In the genomic region with DNA sequence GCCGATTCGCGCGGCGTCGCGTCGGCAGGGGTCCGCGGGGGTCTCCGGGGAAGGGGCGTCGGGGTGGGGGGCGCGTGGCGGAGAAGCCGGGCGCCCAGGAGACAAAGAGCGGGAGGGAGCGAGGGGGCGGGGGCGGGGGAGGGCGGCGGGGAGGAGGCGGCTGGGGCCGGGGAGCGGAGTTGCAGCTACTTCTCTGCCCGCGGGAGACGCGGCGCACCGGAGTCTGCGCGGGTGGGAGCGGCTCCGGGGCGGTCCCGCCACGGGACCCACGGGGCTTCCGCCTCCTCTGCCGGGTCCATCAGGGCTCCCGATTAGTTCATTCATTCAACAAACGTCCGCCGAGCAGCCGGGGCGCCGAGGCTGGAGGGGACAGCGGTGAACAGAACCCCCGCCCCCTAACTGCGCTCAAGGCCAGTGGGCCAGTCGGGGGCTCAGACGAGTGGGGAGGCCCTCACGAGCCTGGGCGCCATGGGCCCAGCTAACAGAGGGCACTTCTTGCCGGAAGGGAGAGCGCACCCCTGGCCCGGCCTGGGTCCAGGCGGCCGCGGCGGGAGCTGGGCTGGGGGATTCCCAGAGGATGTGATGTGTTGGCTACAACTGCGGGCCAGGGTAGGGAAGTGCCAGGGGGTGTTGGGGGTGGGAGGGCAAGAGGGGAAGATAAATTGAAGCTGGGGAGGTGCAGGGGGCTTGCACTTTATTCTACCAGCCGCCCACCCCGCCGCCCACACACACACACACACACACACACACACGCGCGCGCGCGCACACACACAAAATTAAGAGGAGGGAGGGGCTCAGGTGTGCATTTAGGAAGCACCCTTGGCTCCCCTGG, we compare ENCODE assay signal across 1 cellular context.
A peak's percentile ranks its signal among the peaks of the same experiment; 100 is the strongest.
TF ChIP-seq lines count a peak whose summit lies in the region.

TSS of gene SAMD14 (minus strand) at position 215 of the 832 bp plus-strand sequence. CDS start 5,201 bp downstream, outside the sequence.

TF ChIP-seq in HEK293, 187 proteins besides CTCF, POLR2A, EP300 and RAD21 (continued from another document):
- TF ChIP-seq ZNF341 (tag by site-specific recombination; IDR thresholded peaks at IDR 0.05; ENCODE audit: low read depth): no peak
- no peak for TF ChIP-seq ZSCAN16 (tag by site-specific recombination; IDR thresholded peaks at IDR 0.05)
- TF ChIP-seq ZNF155 (tag by site-specific recombination; IDR thresholded peaks at IDR 0.05): no peak
- no peak for TF ChIP-seq AEBP2 (tag by site-specific recombination; IDR thresholded peaks at IDR 0.05; ENCODE audit: borderline replicate concordance)
- TF ChIP-seq, protein P1, sequence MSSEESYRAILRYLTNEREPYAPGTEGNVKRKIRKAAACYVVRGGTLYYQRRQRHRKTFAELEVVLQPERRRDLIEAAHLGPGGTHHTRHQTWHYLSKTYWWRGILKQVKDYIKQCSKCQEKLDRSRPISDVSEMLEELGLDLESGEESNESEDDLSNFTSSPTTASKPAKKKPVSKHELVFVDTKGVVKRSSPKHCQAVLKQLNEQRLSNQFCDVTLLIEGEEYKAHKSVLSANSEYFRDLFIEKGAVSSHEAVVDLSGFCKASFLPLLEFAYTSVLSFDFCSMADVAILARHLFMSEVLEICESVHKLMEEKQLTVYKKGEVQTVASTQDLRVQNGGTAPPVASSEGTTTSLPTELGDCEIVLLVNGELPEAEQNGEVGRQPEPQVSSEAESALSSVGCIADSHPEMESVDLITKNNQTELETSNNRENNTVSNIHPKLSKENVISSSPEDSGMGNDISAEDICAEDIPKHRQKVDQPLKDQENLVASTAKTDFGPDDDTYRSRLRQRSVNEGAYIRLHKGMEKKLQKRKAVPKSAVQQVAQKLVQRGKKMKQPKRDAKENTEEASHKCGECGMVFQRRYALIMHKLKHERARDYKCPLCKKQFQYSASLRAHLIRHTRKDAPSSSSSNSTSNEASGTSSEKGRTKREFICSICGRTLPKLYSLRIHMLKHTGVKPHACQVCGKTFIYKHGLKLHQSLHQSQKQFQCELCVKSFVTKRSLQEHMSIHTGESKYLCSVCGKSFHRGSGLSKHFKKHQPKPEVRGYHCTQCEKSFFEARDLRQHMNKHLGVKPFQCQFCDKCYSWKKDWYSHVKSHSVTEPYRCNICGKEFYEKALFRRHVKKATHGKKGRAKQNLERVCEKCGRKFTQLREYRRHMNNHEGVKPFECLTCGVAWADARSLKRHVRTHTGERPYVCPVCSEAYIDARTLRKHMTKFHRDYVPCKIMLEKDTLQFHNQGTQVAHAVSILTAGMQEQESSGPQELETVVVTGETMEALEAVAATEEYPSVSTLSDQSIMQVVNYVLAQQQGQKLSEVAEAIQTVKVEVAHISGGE (tag by site-specific recombination; conservative IDR thresholded peaks at IDR 0.05; ENCODE audit: low read depth): 0 out of 2 replicates have a peak, but pooled peaks have one; percentile 3
- TF ChIP-seq ZNF529 (tag by site-specific recombination; IDR thresholded peaks at IDR 0.05; ENCODE audit: insufficient replicate concordance): no peak
- TF ChIP-seq ZNF624 (tag by site-specific recombination; IDR thresholded peaks at IDR 0.05): no peak
- 0 out of 2 replicates have a peak, but pooled peaks have one; percentile 14 for TF ChIP-seq GLIS1 (tag by site-specific recombination; IDR thresholded peaks at IDR 0.05)
- TF ChIP-seq ZBTB20 (tag by site-specific recombination; IDR thresholded peaks at IDR 0.05): no peak
- TF ChIP-seq MEIS1 (CRISPR knock-in tag; IDR thresholded peaks at IDR 0.05; ENCODE audit: borderline replicate concordance): no peak
- TF ChIP-seq SP2 (tag by site-specific recombination; IDR thresholded peaks at IDR 0.05): 0 out of 2 replicates have a peak, but pooled peaks have one; percentile 4
- peak; percentile 85 for TF ChIP-seq ZFHX2 (tag by site-specific recombination; conservative IDR thresholded peaks at IDR 0.05)
- TF ChIP-seq ZNF530 (tag by site-specific recombination; IDR thresholded peaks at IDR 0.05; ENCODE audit: low read depth): no peak
- TF ChIP-seq SP3 (tag by site-specific recombination; IDR thresholded peaks at IDR 0.05): no peak
- no peak for TF ChIP-seq ZEB2 (tag by site-specific recombination; IDR thresholded peaks at IDR 0.05)
TF ChIP-seq in HEK293: peak in this region for 9.
